ENCODE assay signal across 1 cellular context in the genomic region with DNA sequence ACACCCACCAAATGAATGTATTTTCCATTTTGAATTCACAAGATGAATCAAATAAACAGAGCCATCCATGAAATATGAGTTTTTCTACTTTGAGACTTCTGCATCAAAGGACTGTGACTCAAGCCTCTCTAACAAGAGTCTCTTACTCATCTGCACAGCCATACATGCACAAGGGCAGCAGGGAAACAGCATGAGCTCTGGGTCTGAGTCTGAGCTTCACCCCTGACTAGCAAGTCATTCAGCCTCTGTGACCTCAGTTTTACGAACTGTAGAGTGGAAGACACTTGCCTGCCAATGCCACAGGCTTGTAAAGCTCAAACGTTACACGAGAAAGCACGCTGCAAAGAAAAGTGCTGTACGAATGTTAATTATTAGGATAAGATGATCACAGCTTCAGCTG.
TF ChIP-seq lines count a peak whose summit lies in the region.

No MANE protein-coding gene starts in this region.

TF ChIP-seq in IMR-90, 13 proteins besides CTCF, POLR2A, EP300 and RAD21:
- TF ChIP-seq RCOR1 (IDR thresholded peaks at IDR 0.05; ENCODE audit: insufficient replicate concordance, low read length) (peak; percentile 66), BHLHE40 (IDR thresholded peaks at IDR 0.05; ENCODE audit: low read depth, low read length) (no peak)
